In the genomic region with DNA sequence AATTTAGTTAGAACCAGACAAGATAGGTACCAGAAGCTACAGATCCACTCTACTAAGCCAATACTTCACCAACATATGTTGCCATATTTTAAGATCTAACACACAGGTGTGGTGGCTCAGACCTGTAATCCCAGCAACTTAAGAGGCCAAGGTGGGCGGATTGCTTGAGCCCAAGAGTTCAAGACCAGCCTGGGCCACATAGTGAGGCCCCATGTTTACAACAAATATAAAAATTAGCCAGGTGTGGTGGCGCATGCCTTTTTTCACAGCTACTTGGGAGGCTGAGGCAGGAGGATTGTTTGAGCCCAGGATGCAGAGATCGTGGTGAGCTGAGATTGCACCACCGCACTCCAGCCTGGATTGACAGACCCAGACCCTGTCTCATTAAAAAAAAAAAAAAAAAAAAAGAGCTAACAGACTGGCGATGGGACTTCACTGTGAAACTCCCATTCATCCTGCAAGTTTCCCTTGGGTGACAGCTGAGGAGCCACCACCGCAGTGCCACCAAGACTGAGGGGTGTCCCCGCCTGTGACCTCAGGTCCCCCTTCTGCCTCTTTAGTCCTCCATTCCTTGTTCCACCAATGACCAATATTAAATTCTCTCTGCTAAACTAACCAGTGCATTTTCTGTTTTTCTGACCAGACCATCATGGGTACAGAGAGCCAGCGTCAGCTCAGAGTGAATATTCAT, we compare ENCODE assay signal across 17 cellular contexts.
DNase-seq lines count a peak whose midpoint lies in the region; ATAC-seq and TF ChIP-seq lines count a peak whose summit lies in the region.
"Had no signal": no experiment of that assay in that cellular context is flagged by ENCODE, and none has a peak within 500 bp of the region (broad histone marks: within the 10 kb centered on the region; RNA-seq: fewer than 3 reads in every experiment).

No MANE protein-coding gene starts in this region.

- H3K9ac ChIP-seq in endodermal cell (ENCODE audit: extremely low read depth, low read length, poor library complexity, severe bottlenecking): no peak overlapping the region
- H3K9ac ChIP-seq: BLaER1 treated with 17β-estradiol and CSF1 and Interleukin-3, amounts not matched to agents 10 nM and 100 nM had no signal

- peaks cover 100% of the 10 kb centered on the region for H3K9me3 Mint-ChIP-seq in GM23338
- H3K9me3 Mint-ChIP-seq in endodermal cell: peaks cover 98% of the 10 kb centered on the region
- H3K9me3 Mint-ChIP-seq: CD4-positive, alpha-beta T cell; CD8-positive, alpha-beta T cell had no signal

- peaks cover 81% of the 10 kb centered on the region for H3K9me3 ChIP-seq in endodermal cell (ENCODE audit: control insufficient read depth, low read length)
- H3K9me3 ChIP-seq: BLaER1 treated with 17β-estradiol and CSF1 and Interleukin-3, amounts not matched to agents 10 nM and 100 nM had no signal

- H3K4me1 ChIP-seq in GM23338 (ENCODE audit: insufficient read depth): no peaks in the 10 kb centered on the region
- no peaks in the 10 kb centered on the region for H3K4me1 ChIP-seq in endodermal cell (ENCODE audit: control insufficient read depth, insufficient read depth, low read length)
- H3K4me1 ChIP-seq: Caco-2 had no signal

- no peaks in the 10 kb centered on the region for H3F3A ChIP-seq in GM23338 (replicated peaks; ENCODE audit: low read depth)

- H4K20me1 ChIP-seq in GM23338 (replicated peaks; ENCODE audit: insufficient read depth): no peaks in the 10 kb centered on the region
- H4K20me1 ChIP-seq: BLaER1 treated with 17β-estradiol and CSF1 and Interleukin-3, amounts not matched to agents 10 nM and 100 nM had no signal

- H3K4me3 Mint-ChIP-seq in GM23338 (no peak overlapping the region), endodermal cell (no peak overlapping the region)
- H3K4me3 Mint-ChIP-seq: B cell; CD4-positive, alpha-beta T cell; CD8-positive, alpha-beta T cell had no signal

- peak overlapping the region; percentile 23; the same call in 1 of the 2 replicates for H3K4me3 ChIP-seq in GM23338
- peak overlapping the region; percentile 62 for H3K4me3 ChIP-seq in endodermal cell (ENCODE audit: low read length)
- no peak overlapping the region for H3K4me3 ChIP-seq in H7 (ENCODE audit: insufficient read depth, low read depth, low read length)
- H3K4me3 ChIP-seq: BLaER1 treated with 17β-estradiol and CSF1 and Interleukin-3, amounts not matched to agents 10 nM and 100 nM had no signal

- WGBS in endodermal cell (ENCODE audit: insufficient coverage in 1 of 2, insufficient read length in 1 of 2), 2 experiments: 73 to 80% methylated on average over 7 to 8 of the region's 8 CpGs

- H3K4me1 Mint-ChIP-seq in GM23338 (no peaks in the 10 kb centered on the region; the same call in 2 of the 3 replicates), endodermal cell (no peaks in the 10 kb centered on the region)
- H3K4me1 Mint-ChIP-seq: B cell had no signal

- H3K4me2 ChIP-seq in GM23338: no peak overlapping the region
- H3K4me2 ChIP-seq: BLaER1 treated with 17β-estradiol and CSF1 and Interleukin-3, amounts not matched to agents 10 nM and 100 nM had no signal

- no peaks in the 10 kb centered on the region for H3K9me2 ChIP-seq in GM23338 (ENCODE audit: insufficient read depth)

- H3K79me2 ChIP-seq in GM23338 (replicated peaks; ENCODE audit: insufficient read depth): no peaks in the 10 kb centered on the region

- intact Hi-C loops in posterior vena cava (cut with DNase I): no loop called here

- H3K27me3 ChIP-seq in GM23338 (ENCODE audit: insufficient read depth): 0 out of 2 replicates have a peak, but pooled peaks cover 7% of the 10 kb centered on the region
- no peaks in the 10 kb centered on the region for H3K27me3 ChIP-seq in endodermal cell (ENCODE audit: control insufficient read depth, insufficient read depth, low read length, poor library complexity, severe bottlenecking)
- no peaks in the 10 kb centered on the region for H3K27me3 ChIP-seq in H7 (ENCODE audit: control insufficient read depth, insufficient read depth, low read length)

- H3K36me3 Mint-ChIP-seq in GM23338 (ENCODE audit: low read depth): peaks cover 81% of the 10 kb centered on the region
- H3K36me3 Mint-ChIP-seq in endodermal cell (ENCODE audit: low read depth): peaks cover 12% of the 10 kb centered on the region
- H3K36me3 Mint-ChIP-seq: CD8-positive, alpha-beta T cell had no signal

- peaks cover 39% of the 10 kb centered on the region for H3K36me3 ChIP-seq in GM23338 (ENCODE audit: insufficient read depth)
- no peaks in the 10 kb centered on the region for H3K36me3 ChIP-seq in endodermal cell (ENCODE audit: control insufficient read depth, insufficient read depth, low read length)
- H3K36me3 ChIP-seq in H7 (replicated peaks; ENCODE audit: control insufficient read depth, insufficient read depth, low read length): no peaks in the 10 kb centered on the region
- H3K36me3 ChIP-seq: BLaER1 treated with 17β-estradiol and CSF1 and Interleukin-3, amounts not matched to agents 10 nM and 100 nM had no signal

- no peak for ATAC-seq in GM23338
- ATAC-seq: CD8-positive, alpha-beta T cell had no signal

- H2AFZ ChIP-seq in GM23338: no peak overlapping the region

- H3K27me3 Mint-ChIP-seq in GM23338 (ENCODE audit: insufficient read depth, low read depth, poor library complexity): peaks cover 19% of the 10 kb centered on the region
- H3K27me3 Mint-ChIP-seq in endodermal cell (ENCODE audit: insufficient read depth): no peaks in the 10 kb centered on the region

- TF ChIP-seq CTCF in GM23338 (conservative IDR thresholded peaks at IDR 0.05; ENCODE audit: low read depth in 2 of 2): no peak
- TF ChIP-seq CTCF in endodermal cell (conservative IDR thresholded peaks at IDR 0.05): no peak

- H3K27ac Mint-ChIP-seq in GM23338 (no peak overlapping the region), endodermal cell (no peak overlapping the region)
- H3K27ac Mint-ChIP-seq: B cell; CD4-positive, alpha-beta T cell; CD8-positive, alpha-beta T cell had no signal

- H3K27ac ChIP-seq in GM23338 (ENCODE audit: low read depth) (no peak overlapping the region), endodermal cell (ENCODE audit: low read depth, low read length) (no peak overlapping the region)
- H3K27ac ChIP-seq: BLaER1 treated with 17β-estradiol and CSF1 and Interleukin-3, amounts not matched to agents 10 nM and 100 nM; C4-2B had no signal

- DNase-seq in GM23338 (ENCODE audit: low spot score) (no peak), endodermal cell (no peak), posterior vena cava (ENCODE audit: low spot score) (peak; percentile 26), NCI-H1930 (lab: John Stamatoyannopoulos, UW) (no peak), H7 (no peak), SW 1271 (lab: John Stamatoyannopoulos, UW) (no peak)
- DNase-seq: 8988T; AML-193; Caco-2; Calu3; CD4-positive, alpha-beta T cell; CD8-positive, alpha-beta T cell; DMS79 treated with DMSO at 0.1 percent for 48 hours; GF-D8 had no signal

TF ChIP-seq in GM23338, 12 proteins besides CTCF, POLR2A, EP300 and RAD21:
- TF ChIP-seq REST (IDR thresholded peaks at IDR 0.05; ENCODE audit: unreplicated experiment): no peak
- TF ChIP-seq ZNF331 (CRISPR knock-in tag; IDR thresholded peaks at IDR 0.05; ENCODE audit: low read depth): no peak
